Comparison of ENCODE assay signal across 8 cellular contexts in the genomic region with DNA sequence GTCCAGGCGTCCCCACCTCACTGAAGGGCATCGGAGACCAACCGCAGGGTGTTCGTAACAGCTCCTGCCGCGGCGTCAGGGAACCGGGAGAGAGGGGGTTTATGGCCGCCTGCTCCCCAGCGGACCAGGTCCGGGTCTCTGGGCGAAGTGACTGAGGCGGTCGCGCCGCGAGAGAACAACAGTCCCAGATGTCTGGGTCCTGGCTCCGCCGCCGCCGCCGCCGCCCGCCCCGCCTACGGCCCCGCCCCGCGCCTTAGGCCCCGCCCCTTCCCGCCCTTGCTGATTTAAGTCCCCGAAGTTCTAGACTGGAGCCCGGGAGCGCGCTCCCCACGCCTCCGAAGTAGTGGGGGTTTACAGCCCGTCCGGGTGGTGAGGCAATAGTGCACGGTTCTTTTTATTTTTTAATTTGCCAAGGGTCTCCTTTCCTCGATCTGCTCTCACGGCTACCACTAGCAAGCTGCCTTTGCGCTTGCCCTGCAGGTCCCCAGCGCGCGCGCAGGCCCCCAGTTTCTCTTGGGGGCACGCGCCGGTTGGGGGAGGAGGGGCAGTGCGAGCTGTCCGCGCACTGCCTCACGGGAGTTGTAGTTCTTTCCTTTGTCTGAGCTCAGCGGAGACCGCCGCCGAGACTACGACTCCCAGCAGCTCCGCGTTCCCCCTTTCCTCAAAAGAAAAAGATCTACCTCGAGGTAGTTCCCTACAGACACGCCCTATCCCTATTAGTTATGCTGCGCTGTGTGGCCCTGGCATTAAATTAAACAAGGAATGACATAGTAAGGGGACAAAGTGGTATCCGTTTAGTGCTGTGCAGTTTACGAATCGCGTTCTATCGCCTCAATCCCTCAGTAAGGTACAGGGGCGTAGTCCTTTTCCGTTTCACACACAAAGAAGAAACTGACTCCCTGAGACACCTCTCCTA. TPM values are rescaled to one million over a fixed set of nuclear protein-coding genes. Genes with fewer than 3 reads are reported as not detected.
DNase-seq lines count a peak whose midpoint lies in the region; ATAC-seq and TF ChIP-seq lines count a peak whose summit lies in the region.

PGM2L1 (minus strand) TSS at position 190 of the 916 bp plus-strand sequence. CDS start 272 bp downstream, outside the sequence.

- TF ChIP-seq CTCF in GM10266 (IDR thresholded peaks at IDR 0.05; ENCODE audit: control insufficient read depth, insufficient read depth, low read depth, missing control alignments) (no peak), glutamatergic neuron (IDR thresholded peaks at IDR 0.05; ENCODE audit: partially characterized antibody, unreplicated experiment) (no peak), omental fat pad (IDR thresholded peaks at IDR 0.05) (no peak), testis (IDR thresholded peaks at IDR 0.05) (peak in 1 of 3 experiments; percentile 8)

- H3K27me3 ChIP-seq in testis, result no peaks in the 10 kb centered on the region

- peak within 1 kb of the TSS; percentile 76 to 79 for H3K4me3 ChIP-seq in testis

- H3K9me3 ChIP-seq in testis, result no peaks in the 10 kb centered on the region

- no peaks in the 10 kb centered on the region for H3K27me3 Mint-ChIP-seq in activated naive CD8-positive, alpha-beta T cell
- peaks cover 14% of the 10 kb centered on the region for H3K27me3 Mint-ChIP-seq in glutamatergic neuron (ENCODE audit: unreplicated experiment)

- H3K4me3 Mint-ChIP-seq in activated naive CD8-positive, alpha-beta T cell, result peak within 1 kb of the TSS; percentile 99
- H3K4me3 Mint-ChIP-seq in glutamatergic neuron (ENCODE audit: unreplicated experiment), result peak within 1 kb of the TSS; percentile 99

- peak within 1 kb of the TSS; percentile 76 to 93 for H3K27ac ChIP-seq in testis

- TF ChIP-seq POLR2A in testis (IDR thresholded peaks at IDR 0.05), result no peak

- 1% methylated on average over 33 to 55 of the region's 71 CpGs for WGBS in testis, 2 donors

- no peaks in the 10 kb centered on the region for H3K4me1 ChIP-seq in testis

- peak; percentile 96 for DNase-seq in GM10266 (ENCODE audit: extremely low spot score)
- peak; percentile 99 for DNase-seq in NCI-H1092 treated with DMSO at 0.1 percent for 48 hours (lab: John Stamatoyannopoulos, UW)
- DNase-seq in glutamatergic neuron, result peak; percentile 93
- peak; percentile 80 for DNase-seq in omental fat pad (ENCODE audit: low spot score)
- DNase-seq in testis, result peak; percentile 98

- ATAC-seq in HG02623 (IDR thresholded peaks at IDR 0.05; ENCODE audit: unreplicated experiment), result peak; percentile 93
- peak; percentile 93 for ATAC-seq in SK-N-SH treated with all-trans-retinoic acid at 6 μM for 48 hours
- ATAC-seq in omental fat pad (ENCODE audit: low FRiP score), result peak; percentile 99

- H3K36me3 ChIP-seq in testis (ENCODE audit: low read depth, missing control alignments), result no peaks in the 10 kb centered on the region

- H3K36me3 Mint-ChIP-seq in activated naive CD8-positive, alpha-beta T cell, result no peaks in the 10 kb centered on the region
- H3K36me3 Mint-ChIP-seq in glutamatergic neuron (ENCODE audit: unreplicated experiment), result no peaks in the 10 kb centered on the region

- H3K9me3 Mint-ChIP-seq in activated naive CD8-positive, alpha-beta T cell (ENCODE audit: low read depth), result no peaks in the 10 kb centered on the region
- peaks cover 12% of the 10 kb centered on the region for H3K9me3 Mint-ChIP-seq in glutamatergic neuron (ENCODE audit: unreplicated experiment)

- peaks cover 24% of the 10 kb centered on the region for H3K4me1 Mint-ChIP-seq in activated naive CD8-positive, alpha-beta T cell (ENCODE audit: low read depth)
- H3K4me1 Mint-ChIP-seq in glutamatergic neuron (ENCODE audit: low read depth, unreplicated experiment), result peaks cover 17% of the 10 kb centered on the region

- H3K27ac Mint-ChIP-seq in activated naive CD8-positive, alpha-beta T cell, result peak within 1 kb of the TSS; percentile 99
- H3K27ac Mint-ChIP-seq in glutamatergic neuron (ENCODE audit: unreplicated experiment), result peak within 1 kb of the TSS; percentile 99

- intact Hi-C loops in testis (cut with DNase I; ENCODE audit: low total_unique reads), result loop anchor here (10.0 kb wide), 1 partner anchor 56 kb away; no protein-coding TSS in a partner anchor

TF ChIP-seq in SK-N-SH treated with all-trans-retinoic acid at 6 μM for 48 hours, 23 proteins besides CTCF, POLR2A, EP300 and RAD21:
- no peak for TF ChIP-seq PPARA (CRISPR knock-in tag; IDR thresholded peaks at IDR 0.05; ENCODE audit: borderline replicate concordance)
- TF ChIP-seq PATZ1 (CRISPR knock-in tag; IDR thresholded peaks at IDR 0.05; ENCODE audit: borderline replicate concordance), result peak; percentile 92; the same call in 1 of the 2 replicates

RNA-seq across cellular contexts. Expression of gene PGM2L1, which starts in this region (rescaled TPM):
- total RNA-seq in glutamatergic neuron (ENCODE audit: unreplicated experiment) (97.2 TPM), omental fat pad (1 to 10 TPM; 2.7 to 4.5 (median 3.1) TPM), testis (1 to 10 TPM; 1.8 to 2.0 TPM)
- 2.4 TPM for polyA plus RNA-seq in testis (ENCODE audit: insufficient read depth, low read depth, low replicate concordance)

Comparison
In these comparisons a context has a peak if more than half of its experiments do, and no peak if none do; other contexts are left out.
1. Peak in every context shown above with its lines: DNase-seq, ATAC-seq, H3K4me3 ChIP-seq and H3K27ac ChIP-seq.
2. RNA of gene PGM2L1 (total RNA-seq): 97.2 TPM in glutamatergic neuron (single experiment); 2.7 to 4.5 TPM in omental fat pad and 1.8 to 2.0 TPM in testis; every median in the first group is over 10 times any median in the second.